In the genomic region with DNA sequence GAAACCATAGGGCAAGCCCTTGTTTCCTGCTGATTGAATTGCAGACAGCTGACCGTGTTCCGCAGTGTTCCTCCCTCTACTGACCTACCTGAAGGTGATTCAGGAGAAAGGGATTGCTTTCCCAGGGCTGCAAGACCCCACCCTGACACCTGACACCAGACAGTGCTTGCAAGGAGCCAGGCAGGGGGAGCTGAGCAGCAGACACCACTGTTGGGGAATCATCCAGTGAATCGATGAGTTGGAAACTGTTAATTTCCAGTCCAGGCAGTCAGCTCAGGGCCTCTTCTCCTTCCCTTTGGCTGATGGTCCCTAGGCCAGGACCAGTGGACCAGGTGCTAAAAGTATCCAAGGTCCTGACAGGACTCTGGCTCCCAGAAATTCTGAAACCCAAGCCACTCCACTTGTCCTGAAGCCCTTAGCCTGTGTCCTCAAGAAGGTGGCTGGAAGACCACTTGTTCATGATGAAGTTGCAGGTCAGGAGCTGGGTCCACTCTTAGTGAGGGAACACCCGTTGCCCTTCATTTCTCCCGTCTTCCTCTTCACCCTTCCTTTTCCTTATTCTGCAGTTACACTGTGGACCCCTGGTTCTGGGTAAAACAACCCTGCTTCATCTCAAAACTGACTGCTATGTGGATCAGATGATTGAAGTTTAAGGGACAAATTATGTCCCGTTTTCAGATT, we compare ENCODE assay signal across 1 cellular context.
TF ChIP-seq lines count a peak whose summit lies in the region.

No MANE protein-coding gene starts in this region.

TF ChIP-seq in K562, 482 proteins besides CTCF, POLR2A, EP300 and RAD21 (continued from another document and continues in another):
- no peak for TF ChIP-seq NCOA2 (IDR thresholded peaks at IDR 0.05; ENCODE audit: partially characterized antibody in 2 of 2)
- no peak for TF ChIP-seq CHD4 (IDR thresholded peaks at IDR 0.05; ENCODE audit: insufficient read depth, insufficient replicate concordance, low read depth, low read length, poor library complexity, severe bottlenecking)
- TF ChIP-seq, protein P1, sequence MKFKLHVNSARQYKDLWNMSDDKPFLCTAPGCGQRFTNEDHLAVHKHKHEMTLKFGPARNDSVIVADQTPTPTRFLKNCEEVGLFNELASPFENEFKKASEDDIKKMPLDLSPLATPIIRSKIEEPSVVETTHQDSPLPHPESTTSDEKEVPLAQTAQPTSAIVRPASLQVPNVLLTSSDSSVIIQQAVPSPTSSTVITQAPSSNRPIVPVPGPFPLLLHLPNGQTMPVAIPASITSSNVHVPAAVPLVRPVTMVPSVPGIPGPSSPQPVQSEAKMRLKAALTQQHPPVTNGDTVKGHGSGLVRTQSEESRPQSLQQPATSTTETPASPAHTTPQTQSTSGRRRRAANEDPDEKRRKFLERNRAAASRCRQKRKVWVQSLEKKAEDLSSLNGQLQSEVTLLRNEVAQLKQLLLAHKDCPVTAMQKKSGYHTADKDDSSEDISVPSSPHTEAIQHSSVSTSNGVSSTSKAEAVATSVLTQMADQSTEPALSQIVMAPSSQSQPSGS (CRISPR knock-in tag; IDR thresholded peaks at IDR 0.05), result no peak
- TF ChIP-seq, protein P2, sequence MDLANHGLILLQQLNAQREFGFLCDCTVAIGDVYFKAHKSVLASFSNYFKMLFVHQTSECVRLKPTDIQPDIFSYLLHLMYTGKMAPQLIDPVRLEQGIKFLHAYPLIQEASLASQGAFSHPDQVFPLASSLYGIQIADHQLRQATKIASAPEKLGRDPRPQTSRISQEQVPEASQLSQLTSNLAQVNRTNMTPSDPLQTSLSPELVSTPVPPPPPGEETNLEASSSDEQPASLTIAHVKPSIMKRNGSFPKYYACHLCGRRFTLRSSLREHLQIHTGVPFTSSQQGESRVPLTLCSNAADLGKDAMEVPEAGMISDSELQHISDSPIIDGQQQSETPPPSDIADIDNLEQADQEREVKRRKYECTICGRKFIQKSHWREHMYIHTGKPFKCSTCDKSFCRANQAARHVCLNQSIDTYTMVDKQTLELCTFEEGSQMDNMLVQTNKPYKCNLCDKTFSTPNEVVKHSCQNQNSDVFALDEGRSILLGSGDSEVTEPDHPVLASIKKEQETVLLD (IDR thresholded peaks at IDR 0.05), result no peak
- no peak for TF ChIP-seq ZNF224 (CRISPR knock-in tag; IDR thresholded peaks at IDR 0.05)
- TF ChIP-seq BRD4 (IDR thresholded peaks at IDR 0.05), result no peak
- TF ChIP-seq, protein P3, sequence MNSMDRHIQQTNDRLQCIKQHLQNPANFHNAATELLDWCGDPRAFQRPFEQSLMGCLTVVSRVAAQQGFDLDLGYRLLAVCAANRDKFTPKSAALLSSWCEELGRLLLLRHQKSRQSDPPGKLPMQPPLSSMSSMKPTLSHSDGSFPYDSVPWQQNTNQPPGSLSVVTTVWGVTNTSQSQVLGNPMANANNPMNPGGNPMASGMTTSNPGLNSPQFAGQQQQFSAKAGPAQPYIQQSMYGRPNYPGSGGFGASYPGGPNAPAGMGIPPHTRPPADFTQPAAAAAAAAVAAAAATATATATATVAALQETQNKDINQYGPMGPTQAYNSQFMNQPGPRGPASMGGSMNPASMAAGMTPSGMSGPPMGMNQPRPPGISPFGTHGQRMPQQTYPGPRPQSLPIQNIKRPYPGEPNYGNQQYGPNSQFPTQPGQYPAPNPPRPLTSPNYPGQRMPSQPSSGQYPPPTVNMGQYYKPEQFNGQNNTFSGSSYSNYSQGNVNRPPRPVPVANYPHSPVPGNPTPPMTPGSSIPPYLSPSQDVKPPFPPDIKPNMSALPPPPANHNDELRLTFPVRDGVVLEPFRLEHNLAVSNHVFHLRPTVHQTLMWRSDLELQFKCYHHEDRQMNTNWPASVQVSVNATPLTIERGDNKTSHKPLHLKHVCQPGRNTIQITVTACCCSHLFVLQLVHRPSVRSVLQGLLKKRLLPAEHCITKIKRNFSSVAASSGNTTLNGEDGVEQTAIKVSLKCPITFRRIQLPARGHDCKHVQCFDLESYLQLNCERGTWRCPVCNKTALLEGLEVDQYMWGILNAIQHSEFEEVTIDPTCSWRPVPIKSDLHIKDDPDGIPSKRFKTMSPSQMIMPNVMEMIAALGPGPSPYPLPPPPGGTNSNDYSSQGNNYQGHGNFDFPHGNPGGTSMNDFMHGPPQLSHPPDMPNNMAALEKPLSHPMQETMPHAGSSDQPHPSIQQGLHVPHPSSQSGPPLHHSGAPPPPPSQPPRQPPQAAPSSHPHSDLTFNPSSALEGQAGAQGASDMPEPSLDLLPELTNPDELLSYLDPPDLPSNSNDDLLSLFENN (IDR thresholded peaks at IDR 0.05; ENCODE audit: low read depth in 2 of 2, low read length in 2 of 2), result peak in 1 of 2 experiments; percentile 56; a peak in 2 of 4 replicates
- no peak for TF ChIP-seq NRF1 (conservative IDR thresholded peaks at IDR 0.05 in 1 of 2, IDR thresholded peaks at IDR 0.05 in 1 of 2)
- TF ChIP-seq BCOR (IDR thresholded peaks at IDR 0.05), result no peak
- TF ChIP-seq HDAC2 (IDR thresholded peaks at IDR 0.05), result no peak
- TF ChIP-seq TFE3 (CRISPR knock-in tag; IDR thresholded peaks at IDR 0.05), result no peak
- TF ChIP-seq, protein P4, sequence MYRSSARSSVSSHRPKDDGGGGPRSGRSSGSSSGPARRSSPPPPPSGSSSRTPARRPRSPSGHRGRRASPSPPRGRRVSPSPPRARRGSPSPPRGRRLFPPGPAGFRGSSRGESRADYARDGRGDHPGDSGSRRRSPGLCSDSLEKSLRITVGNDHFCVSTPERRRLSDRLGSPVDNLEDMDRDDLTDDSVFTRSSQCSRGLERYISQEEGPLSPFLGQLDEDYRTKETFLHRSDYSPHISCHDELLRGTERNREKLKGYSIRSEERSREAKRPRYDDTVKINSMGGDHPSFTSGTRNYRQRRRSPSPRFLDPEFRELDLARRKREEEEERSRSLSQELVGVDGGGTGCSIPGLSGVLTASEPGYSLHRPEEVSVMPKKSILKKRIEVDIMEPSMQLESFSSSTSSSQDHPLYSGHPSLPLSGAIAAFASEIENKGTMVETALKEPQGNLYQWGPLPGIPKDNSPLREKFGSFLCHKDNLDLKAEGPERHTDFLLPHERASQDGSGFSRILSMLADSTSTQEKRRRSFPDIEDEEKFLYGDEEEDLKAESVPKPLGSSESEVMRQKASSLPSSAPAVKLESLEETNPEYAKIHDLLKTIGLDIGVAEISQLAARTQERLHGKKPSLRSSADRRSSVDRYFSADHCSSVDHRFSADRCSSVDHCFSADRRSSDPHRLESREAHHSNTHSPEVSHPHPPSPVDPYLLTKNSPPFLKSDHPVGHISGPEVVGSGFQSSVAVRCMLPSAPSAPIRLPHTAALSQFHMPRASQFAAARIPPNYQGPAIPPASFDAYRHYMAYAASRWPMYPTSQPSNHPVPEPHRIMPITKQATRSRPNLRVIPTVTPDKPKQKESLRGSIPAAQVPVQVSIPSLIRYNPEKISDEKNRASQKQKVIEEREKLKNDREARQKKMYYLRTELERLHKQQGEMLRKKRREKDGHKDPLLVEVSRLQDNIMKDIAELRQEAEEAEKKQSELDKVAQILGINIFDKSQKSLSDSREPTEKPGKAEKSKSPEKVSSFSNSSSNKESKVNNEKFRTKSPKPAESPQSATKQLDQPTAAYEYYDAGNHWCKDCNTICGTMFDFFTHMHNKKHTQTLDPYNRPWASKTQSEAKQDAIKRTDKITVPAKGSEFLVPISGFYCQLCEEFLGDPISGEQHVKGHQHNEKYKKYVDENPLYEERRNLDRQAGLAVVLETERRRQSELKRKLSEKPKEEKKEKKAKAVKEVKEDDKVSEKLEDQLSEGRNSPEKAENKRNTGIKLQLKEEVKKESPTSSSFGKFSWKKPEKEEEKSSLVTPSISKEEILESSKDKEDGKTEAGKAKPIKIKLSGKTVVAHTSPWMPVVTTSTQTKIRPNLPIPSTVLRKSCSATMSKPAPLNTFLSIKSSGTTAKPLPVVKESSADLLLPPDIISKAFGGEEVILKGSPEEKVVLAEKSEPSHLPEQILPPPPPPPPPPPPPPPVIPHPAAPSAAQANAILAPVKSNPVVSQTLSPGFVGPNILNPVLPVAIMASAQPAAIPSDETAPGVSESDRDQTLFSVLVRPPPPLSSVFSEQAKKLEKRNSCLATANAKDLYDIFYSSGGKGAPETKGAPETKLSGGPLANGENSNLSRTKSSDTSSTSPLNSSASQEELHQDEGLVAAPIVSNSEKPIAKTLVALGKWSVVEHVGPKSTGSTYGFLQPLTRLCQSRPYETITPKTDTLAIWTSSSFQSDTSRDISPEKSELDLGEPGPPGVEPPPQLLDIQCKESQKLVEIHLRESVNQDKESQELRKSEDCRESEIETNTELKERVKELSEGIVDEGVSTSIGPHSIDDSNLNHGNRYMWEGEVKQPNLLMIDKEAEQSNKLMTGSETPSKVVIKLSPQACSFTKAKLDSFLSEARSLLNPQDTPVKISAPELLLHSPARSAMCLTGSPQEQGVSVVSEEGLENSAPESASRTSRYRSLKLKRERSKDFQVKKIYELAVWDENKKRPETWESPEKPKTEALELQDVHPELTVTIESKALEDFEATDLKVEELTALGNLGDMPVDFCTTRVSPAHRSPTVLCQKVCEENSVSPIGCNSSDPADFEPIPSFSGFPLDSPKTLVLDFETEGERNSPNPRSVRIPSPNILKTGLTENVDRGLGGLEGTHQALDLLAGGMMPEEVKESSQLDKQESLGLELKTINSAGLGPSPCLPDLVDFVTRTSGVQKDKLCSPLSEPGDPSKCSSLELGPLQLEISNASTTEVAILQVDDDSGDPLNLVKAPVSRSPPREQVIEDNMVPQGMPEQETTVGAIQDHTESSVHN (IDR thresholded peaks at IDR 0.05; ENCODE audit: borderline replicate concordance in 1 of 2, low read depth in 1 of 2), result no peak
- TF ChIP-seq, protein P5, sequence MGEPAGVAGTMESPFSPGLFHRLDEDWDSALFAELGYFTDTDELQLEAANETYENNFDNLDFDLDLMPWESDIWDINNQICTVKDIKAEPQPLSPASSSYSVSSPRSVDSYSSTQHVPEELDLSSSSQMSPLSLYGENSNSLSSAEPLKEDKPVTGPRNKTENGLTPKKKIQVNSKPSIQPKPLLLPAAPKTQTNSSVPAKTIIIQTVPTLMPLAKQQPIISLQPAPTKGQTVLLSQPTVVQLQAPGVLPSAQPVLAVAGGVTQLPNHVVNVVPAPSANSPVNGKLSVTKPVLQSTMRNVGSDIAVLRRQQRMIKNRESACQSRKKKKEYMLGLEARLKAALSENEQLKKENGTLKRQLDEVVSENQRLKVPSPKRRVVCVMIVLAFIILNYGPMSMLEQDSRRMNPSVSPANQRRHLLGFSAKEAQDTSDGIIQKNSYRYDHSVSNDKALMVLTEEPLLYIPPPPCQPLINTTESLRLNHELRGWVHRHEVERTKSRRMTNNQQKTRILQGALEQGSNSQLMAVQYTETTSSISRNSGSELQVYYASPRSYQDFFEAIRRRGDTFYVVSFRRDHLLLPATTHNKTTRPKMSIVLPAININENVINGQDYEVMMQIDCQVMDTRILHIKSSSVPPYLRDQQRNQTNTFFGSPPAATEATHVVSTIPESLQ (CRISPR knock-in tag; IDR thresholded peaks at IDR 0.05), result no peak
- no peak for TF ChIP-seq LARP7 (IDR thresholded peaks at IDR 0.05)
- TF ChIP-seq, protein P6, sequence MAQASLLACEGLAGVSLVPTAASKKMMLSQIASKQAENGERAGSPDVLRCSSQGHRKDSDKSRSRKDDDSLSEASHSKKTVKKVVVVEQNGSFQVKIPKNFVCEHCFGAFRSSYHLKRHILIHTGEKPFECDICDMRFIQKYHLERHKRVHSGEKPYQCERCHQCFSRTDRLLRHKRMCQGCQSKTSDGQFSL (CRISPR knock-in tag; IDR thresholded peaks at IDR 0.05), result no peak
- TF ChIP-seq, protein P6 (tag; IDR thresholded peaks at IDR 0.05), result no peak
- TF ChIP-seq, protein P7, sequence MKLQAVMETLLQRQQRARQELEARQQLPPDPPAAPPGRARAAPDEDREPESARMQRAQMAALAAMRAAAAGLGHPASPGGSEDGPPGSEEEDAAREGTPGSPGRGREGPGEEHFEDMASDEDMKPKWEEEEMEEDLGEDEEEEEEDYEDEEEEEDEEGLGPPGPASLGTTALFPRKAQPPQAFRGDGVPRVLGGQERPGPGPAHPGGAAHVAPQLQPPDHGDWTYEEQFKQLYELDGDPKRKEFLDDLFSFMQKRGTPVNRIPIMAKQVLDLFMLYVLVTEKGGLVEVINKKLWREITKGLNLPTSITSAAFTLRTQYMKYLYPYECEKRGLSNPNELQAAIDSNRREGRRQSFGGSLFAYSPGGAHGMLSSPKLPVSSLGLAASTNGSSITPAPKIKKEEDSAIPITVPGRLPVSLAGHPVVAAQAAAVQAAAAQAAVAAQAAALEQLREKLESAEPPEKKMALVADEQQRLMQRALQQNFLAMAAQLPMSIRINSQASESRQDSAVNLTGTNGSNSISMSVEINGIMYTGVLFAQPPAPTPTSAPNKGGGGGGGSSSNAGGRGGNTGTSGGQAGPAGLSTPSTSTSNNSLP (IDR thresholded peaks at IDR 0.05; ENCODE audit: borderline replicate concordance, low read depth, low read length), result no peak
- TF ChIP-seq, protein P8, sequence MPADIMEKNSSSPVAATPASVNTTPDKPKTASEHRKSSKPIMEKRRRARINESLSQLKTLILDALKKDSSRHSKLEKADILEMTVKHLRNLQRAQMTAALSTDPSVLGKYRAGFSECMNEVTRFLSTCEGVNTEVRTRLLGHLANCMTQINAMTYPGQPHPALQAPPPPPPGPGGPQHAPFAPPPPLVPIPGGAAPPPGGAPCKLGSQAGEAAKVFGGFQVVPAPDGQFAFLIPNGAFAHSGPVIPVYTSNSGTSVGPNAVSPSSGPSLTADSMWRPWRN (IDR thresholded peaks at IDR 0.05; ENCODE audit: low read depth), result no peak
- TF ChIP-seq SMARCE1 (IDR thresholded peaks at IDR 0.05), result no peak
- no peak for TF ChIP-seq SETDB1 (IDR thresholded peaks at IDR 0.05; ENCODE audit: low read length)
- peak; percentile 14; the same call in 1 of the 2 replicates for TF ChIP-seq SIN3B (IDR thresholded peaks at IDR 0.05; ENCODE audit: low read depth)
- peak; percentile 57; the same call in 1 of the 2 replicates for TF ChIP-seq ZBTB1 (CRISPR knock-in tag; IDR thresholded peaks at IDR 0.05; ENCODE audit: borderline replicate concordance, low read depth)
- no peak for TF ChIP-seq ZNF76 (CRISPR knock-in tag; IDR thresholded peaks at IDR 0.05; ENCODE audit: borderline replicate concordance)
- no peak for TF ChIP-seq SIX5 (IDR thresholded peaks at IDR 0.05; ENCODE audit: borderline replicate concordance in 1 of 2, insufficient read depth in 1 of 2, low read depth in 1 of 2, low read length in 2 of 2)
- TF ChIP-seq TARDBP (IDR thresholded peaks at IDR 0.05), result no peak
- no peak for TF ChIP-seq RBM15 (IDR thresholded peaks at IDR 0.05; ENCODE audit: insufficient read depth, low read length)
- no peak for TF ChIP-seq BCL6 (CRISPR knock-in tag; IDR thresholded peaks at IDR 0.05)
- no peak for TF ChIP-seq U2AF2 (optimal IDR thresholded peaks at IDR 0.05; ENCODE audit: low read depth, low read length)
- no peak for TF ChIP-seq SUPT5H (IDR thresholded peaks at IDR 0.05)
